In genomic region chr12:14921218-14921617, GRCh38 we compare ENCODE assay signal across 1 cellular context.
TF ChIP-seq lines count a peak whose summit lies in the region.

No MANE protein-coding gene starts in this region.

TF ChIP-seq in GM23338, 12 proteins besides CTCF, POLR2A, EP300 and RAD21:
- TF ChIP-seq ZNF331 (CRISPR knock-in tag; IDR thresholded peaks at IDR 0.05; ENCODE audit: low read depth) (no peak), EZH2 (IDR thresholded peaks at IDR 0.05; ENCODE audit: low read depth, unreplicated experiment) (no peak), ZNF462 (CRISPR knock-in tag; IDR thresholded peaks at IDR 0.05) (no peak)
